Comparison of ENCODE assay signal across 9 cellular contexts in genomic region chr16:81513204-81514040, GRCh38.
DNase-seq lines count a peak whose midpoint lies in the region; ATAC-seq and TF ChIP-seq lines count a peak whose summit lies in the region.
"Had no signal": no experiment of that assay in that cellular context is flagged by ENCODE, and none has a peak within 500 bp of the region (broad histone marks: within the 10 kb centered on the region; RNA-seq: fewer than 3 reads in every experiment).

No MANE protein-coding gene starts in this region.

- H3K4me3 ChIP-seq in adrenal gland = no peak overlapping the region
- H3K4me3 ChIP-seq in vagina = no peak overlapping the region
- H3K4me3 ChIP-seq: SK-N-MC had no signal

- no peak for TF ChIP-seq CTCF in adrenal gland (IDR thresholded peaks at IDR 0.05)
- no peak for TF ChIP-seq CTCF in vagina (IDR thresholded peaks at IDR 0.05)

- intact Hi-C loops in Right ventricle myocardium inferior (cut with DNase I) (no loop called here), cardiac septum (cut with DNase I) (no loop called here), adrenal gland (cut with DNase I) (no loop called here), vagina (cut with DNase I) (no loop called here)

- peak; percentile 85 for DNase-seq in Right ventricle myocardium inferior (ENCODE audit: missing footprints)
- DNase-seq in cardiac septum (ENCODE audit: low spot score) = no peak
- DNase-seq in adrenal gland = peak in 6 of 7 donors; percentile 50 to 80 (median 74)
- peak; percentile 93 for DNase-seq in left lobe of liver (ENCODE audit: low spot score)
- no peak for DNase-seq in vagina (ENCODE audit: extremely low spot score in 2 of 2)
- no peak for DNase-seq in activated gamma-delta T cell (lab: John Stamatoyannopoulos, UW)
- DNase-seq in NCI-H2227 treated with DMSO at 0.1 percent for 48 hours (lab: John Stamatoyannopoulos, UW) = no peak

- TF ChIP-seq POLR2A in adrenal gland (IDR thresholded peaks at IDR 0.05) = no peak
- TF ChIP-seq POLR2A in vagina (IDR thresholded peaks at IDR 0.05) = no peak

- H3K27me3 ChIP-seq in adrenal gland (no peaks in the 10 kb centered on the region), vagina (no peaks in the 10 kb centered on the region)

- H3K4me1 ChIP-seq in adrenal gland (replicated peaks in 1 of 2) (peaks cover 0 to 25% of the 10 kb centered on the region in 2 donors), vagina (peaks cover 40% of the 10 kb centered on the region)

- no peaks in the 10 kb centered on the region for H3K9me3 ChIP-seq in adrenal gland (replicated peaks in 1 of 3)
- H3K9me3 ChIP-seq in vagina = no peaks in the 10 kb centered on the region

- WGBS in adrenal gland, 4 donors = 39 to 58% (median 44%) methylated on average over 7 to 21 of the region's 21 CpGs

- H3K27ac ChIP-seq in adrenal gland = peak overlapping the region in 3 of 5 donors; percentile 6 to 84 (median 50)
- H3K27ac ChIP-seq in vagina = peak overlapping the region; percentile 67
- H3K27ac ChIP-seq: SK-N-MC had no signal

- H3K36me3 ChIP-seq in adrenal gland (replicated peaks in 1 of 2) (no peaks in the 10 kb centered on the region), vagina (no peaks in the 10 kb centered on the region)

- ATAC-seq in Right ventricle myocardium inferior (peak; percentile 81), left lobe of liver (peak; percentile 91), GM18873 (IDR thresholded peaks at IDR 0.05; ENCODE audit: low FRiP score, unreplicated experiment) (no peak)

Comparison
In these comparisons a context has a peak if more than half of its experiments do, and no peak if none do; other contexts are left out.
1. DNase-seq: peak in Right ventricle myocardium inferior (single experiment), adrenal gland (6 of 7) and left lobe of liver (single experiment); none in cardiac septum (single experiment), vagina (0 of 2), activated gamma-delta T cell (single experiment) and NCI-H2227 treated with DMSO at 0.1 percent for 48 hours (single experiment).